Comparison of ENCODE assay signal across 2 cellular contexts in genomic region chr2:140842110-140842509, GRCh38.
TF ChIP-seq lines count a peak whose summit lies in the region.

No MANE protein-coding gene starts in this region.

TF ChIP-seq in SK-N-SH, 30 proteins besides CTCF, POLR2A, EP300 and RAD21 (continued from another document):
- TF ChIP-seq, protein P1, sequence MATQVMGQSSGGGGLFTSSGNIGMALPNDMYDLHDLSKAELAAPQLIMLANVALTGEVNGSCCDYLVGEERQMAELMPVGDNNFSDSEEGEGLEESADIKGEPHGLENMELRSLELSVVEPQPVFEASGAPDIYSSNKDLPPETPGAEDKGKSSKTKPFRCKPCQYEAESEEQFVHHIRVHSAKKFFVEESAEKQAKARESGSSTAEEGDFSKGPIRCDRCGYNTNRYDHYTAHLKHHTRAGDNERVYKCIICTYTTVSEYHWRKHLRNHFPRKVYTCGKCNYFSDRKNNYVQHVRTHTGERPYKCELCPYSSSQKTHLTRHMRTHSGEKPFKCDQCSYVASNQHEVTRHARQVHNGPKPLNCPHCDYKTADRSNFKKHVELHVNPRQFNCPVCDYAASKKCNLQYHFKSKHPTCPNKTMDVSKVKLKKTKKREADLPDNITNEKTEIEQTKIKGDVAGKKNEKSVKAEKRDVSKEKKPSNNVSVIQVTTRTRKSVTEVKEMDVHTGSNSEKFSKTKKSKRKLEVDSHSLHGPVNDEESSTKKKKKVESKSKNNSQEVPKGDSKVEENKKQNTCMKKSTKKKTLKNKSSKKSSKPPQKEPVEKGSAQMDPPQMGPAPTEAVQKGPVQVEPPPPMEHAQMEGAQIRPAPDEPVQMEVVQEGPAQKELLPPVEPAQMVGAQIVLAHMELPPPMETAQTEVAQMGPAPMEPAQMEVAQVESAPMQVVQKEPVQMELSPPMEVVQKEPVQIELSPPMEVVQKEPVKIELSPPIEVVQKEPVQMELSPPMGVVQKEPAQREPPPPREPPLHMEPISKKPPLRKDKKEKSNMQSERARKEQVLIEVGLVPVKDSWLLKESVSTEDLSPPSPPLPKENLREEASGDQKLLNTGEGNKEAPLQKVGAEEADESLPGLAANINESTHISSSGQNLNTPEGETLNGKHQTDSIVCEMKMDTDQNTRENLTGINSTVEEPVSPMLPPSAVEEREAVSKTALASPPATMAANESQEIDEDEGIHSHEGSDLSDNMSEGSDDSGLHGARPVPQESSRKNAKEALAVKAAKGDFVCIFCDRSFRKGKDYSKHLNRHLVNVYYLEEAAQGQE (IDR thresholded peaks at IDR 0.05; ENCODE audit: low read depth, low read length), result no peak
- TF ChIP-seq SIN3A (IDR thresholded peaks at IDR 0.05; ENCODE audit: borderline replicate concordance, low read depth, low read length) (no peak), FOXJ3 (CRISPR knock-in tag; IDR thresholded peaks at IDR 0.05) (no peak), JUND (IDR thresholded peaks at IDR 0.05) (no peak), NRF1 (IDR thresholded peaks at IDR 0.05; ENCODE audit: low read depth, low read length) (no peak), RFX5 (IDR thresholded peaks at IDR 0.05; ENCODE audit: low read length) (no peak), GATA2 (CRISPR knock-in tag; IDR thresholded peaks at IDR 0.05) (no peak), CHD2 (IDR thresholded peaks at IDR 0.05; ENCODE audit: low read length, partially characterized antibody) (no peak), MEF2A (IDR thresholded peaks at IDR 0.05; ENCODE audit: borderline replicate concordance, low read depth) (no peak), RCOR1 (IDR thresholded peaks at IDR 0.05; ENCODE audit: low read length) (no peak), GABPA (IDR thresholded peaks at IDR 0.05; ENCODE audit: low read depth) (no peak), MXI1 (IDR thresholded peaks at IDR 0.05; ENCODE audit: low read depth, low read length) (no peak), EZH2phosphoT487 (IDR thresholded peaks at IDR 0.05; ENCODE audit: borderline replicate concordance, low read depth) (no peak), RXRA (IDR thresholded peaks at IDR 0.05; ENCODE audit: borderline replicate concordance, low read depth) (no peak), ELF1 (IDR thresholded peaks at IDR 0.05) (no peak), FOSL2 (IDR thresholded peaks at IDR 0.05; ENCODE audit: borderline replicate concordance, low read depth) (no peak), TAF1 (IDR thresholded peaks at IDR 0.05; ENCODE audit: borderline replicate concordance, low read depth, low read length) (no peak)
- TF ChIP-seq, protein P2, sequence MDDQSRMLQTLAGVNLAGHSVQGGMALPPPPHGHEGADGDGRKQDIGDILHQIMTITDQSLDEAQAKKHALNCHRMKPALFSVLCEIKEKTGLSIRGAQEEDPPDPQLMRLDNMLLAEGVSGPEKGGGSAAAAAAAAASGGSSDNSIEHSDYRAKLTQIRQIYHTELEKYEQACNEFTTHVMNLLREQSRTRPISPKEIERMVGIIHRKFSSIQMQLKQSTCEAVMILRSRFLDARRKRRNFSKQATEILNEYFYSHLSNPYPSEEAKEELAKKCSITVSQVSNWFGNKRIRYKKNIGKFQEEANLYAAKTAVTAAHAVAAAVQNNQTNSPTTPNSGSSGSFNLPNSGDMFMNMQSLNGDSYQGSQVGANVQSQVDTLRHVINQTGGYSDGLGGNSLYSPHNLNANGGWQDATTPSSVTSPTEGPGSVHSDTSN (IDR thresholded peaks at IDR 0.05), result no peak

TF ChIP-seq in SK-N-SH treated with all-trans-retinoic acid at 6 μM for 48 hours, 23 proteins besides CTCF, POLR2A, EP300 and RAD21 (continued from another document):
- TF ChIP-seq, protein P3, sequence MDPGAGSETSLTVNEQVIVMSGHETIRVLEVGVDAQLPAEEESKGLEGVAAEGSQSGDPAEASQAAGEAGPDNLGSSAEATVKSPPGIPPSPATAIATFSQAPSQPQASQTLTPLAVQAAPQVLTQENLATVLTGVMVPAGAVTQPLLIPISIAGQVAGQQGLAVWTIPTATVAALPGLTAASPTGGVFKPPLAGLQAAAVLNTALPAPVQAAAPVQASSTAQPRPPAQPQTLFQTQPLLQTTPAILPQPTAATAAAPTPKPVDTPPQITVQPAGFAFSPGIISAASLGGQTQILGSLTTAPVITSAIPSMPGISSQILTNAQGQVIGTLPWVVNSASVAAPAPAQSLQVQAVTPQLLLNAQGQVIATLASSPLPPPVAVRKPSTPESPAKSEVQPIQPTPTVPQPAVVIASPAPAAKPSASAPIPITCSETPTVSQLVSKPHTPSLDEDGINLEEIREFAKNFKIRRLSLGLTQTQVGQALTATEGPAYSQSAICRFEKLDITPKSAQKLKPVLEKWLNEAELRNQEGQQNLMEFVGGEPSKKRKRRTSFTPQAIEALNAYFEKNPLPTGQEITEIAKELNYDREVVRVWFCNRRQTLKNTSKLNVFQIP (CRISPR knock-in tag; IDR thresholded peaks at IDR 0.05; ENCODE audit: borderline replicate concordance, low read depth), result no peak
- TF ChIP-seq ZFP3 (CRISPR knock-in tag; IDR thresholded peaks at IDR 0.05), result no peak
- TF ChIP-seq CSDC2 (CRISPR knock-in tag; IDR thresholded peaks at IDR 0.05), result no peak
- TF ChIP-seq GLIS3 (CRISPR knock-in tag; IDR thresholded peaks at IDR 0.05), result no peak
- no peak for TF ChIP-seq OSR1 (CRISPR knock-in tag; IDR thresholded peaks at IDR 0.05)
- TF ChIP-seq TSHZ2 (CRISPR knock-in tag; IDR thresholded peaks at IDR 0.05), result no peak
- no peak for TF ChIP-seq TCF4 (CRISPR knock-in tag; IDR thresholded peaks at IDR 0.05; ENCODE audit: borderline replicate concordance)
- TF ChIP-seq PPARA (CRISPR knock-in tag; IDR thresholded peaks at IDR 0.05; ENCODE audit: borderline replicate concordance), result no peak
- no peak for TF ChIP-seq SNAI2 (CRISPR knock-in tag; IDR thresholded peaks at IDR 0.05)
- TF ChIP-seq ISL1 (CRISPR knock-in tag; IDR thresholded peaks at IDR 0.05), result no peak
